In the genomic region with DNA sequence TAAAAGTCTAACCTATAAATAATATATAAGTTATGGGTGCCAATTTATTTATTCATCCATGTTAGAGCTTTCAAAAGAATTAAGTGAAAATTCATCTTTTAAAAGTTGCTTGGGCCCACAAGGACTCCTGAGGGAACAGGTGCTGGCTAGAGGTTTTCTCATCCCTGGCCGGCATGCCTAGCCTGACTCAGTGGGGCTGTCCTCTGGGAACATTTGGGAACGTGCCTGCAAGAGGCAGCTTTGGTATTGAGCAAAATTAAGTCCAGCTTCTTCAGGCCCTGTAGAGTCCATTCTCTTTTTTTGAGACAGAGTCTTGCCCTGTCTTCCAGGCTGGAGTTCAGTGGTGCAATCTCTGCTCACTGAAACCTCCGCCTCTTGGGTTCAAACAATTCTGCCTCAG, we compare ENCODE assay signal across 5 cellular contexts.
"Had no signal": no experiment of that assay in that cellular context is flagged by ENCODE, and none has a peak within 500 bp of the region (broad histone marks: within the 10 kb centered on the region; RNA-seq: fewer than 3 reads in every experiment).

No MANE protein-coding gene starts in this region.

- DNase-seq: H9, HCEC 1CT, IMR-90 had no signal

- H3K4me2 ChIP-seq: GM23338 had no signal

- H2AFZ ChIP-seq: GM23338 had no signal

- H3K4me3 ChIP-seq: GM23338, K562 had no signal

- ATAC-seq: K562 had no signal
